In the genomic region with DNA sequence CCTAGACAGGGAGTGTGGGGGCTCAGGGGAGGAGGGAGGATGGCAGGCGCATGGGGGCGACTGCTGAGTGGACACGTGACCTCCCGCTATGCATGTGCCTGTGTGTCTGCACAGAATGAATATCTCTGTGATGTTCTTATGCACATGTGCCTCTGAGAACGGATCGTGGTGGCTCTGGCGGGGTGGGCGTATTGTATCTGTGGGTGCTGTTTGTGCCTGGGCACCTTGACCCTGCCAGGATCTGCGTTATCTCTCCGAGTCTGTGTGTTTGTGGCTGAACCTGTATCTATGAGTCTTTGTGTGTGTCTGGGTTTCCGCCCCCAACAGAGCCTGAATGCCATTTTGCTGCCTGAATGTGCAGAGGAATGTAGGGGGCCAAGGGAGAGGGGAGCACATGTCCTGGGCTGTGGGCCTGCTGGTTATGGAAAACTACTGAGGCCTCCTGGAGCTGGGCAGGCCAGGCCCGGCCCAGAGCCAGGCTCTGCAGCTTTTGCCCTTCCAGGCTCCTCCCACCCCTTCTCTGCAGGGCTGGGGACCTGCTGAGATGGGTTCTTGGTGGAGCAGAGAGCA, we compare ENCODE assay signal across 14 cellular contexts.
DNase-seq lines count a peak whose midpoint lies in the region; ATAC-seq, FAIRE-seq and TF ChIP-seq lines count a peak whose summit lies in the region.
"Had no signal": no experiment of that assay in that cellular context is flagged by ENCODE, and none has a peak within 500 bp of the region (broad histone marks: within the 10 kb centered on the region; RNA-seq: fewer than 3 reads in every experiment).

No MANE protein-coding gene starts in this region.

- H3K79me2 ChIP-seq in astrocyte (ENCODE audit: insufficient read depth, low read length), result no peaks in the 10 kb centered on the region
- H3K79me2 ChIP-seq in smooth muscle cell (ENCODE audit: low read depth), result peaks cover 9% of the 10 kb centered on the region

- H3K4me2 ChIP-seq in astrocyte (ENCODE audit: low read length) (no peak overlapping the region), smooth muscle cell (peak overlapping the region; percentile 76)

- peaks cover 4% of the 10 kb centered on the region for H3K27me3 Mint-ChIP-seq in astrocyte (ENCODE audit: low read depth, unreplicated experiment)

- peaks cover 8% of the 10 kb centered on the region for H3K4me1 Mint-ChIP-seq in astrocyte (ENCODE audit: low read depth, unreplicated experiment)

- H3K4me1 ChIP-seq in astrocyte (ENCODE audit: insufficient read depth, low read length), result no peaks in the 10 kb centered on the region
- peaks cover 17% of the 10 kb centered on the region for H3K4me1 ChIP-seq in smooth muscle cell (ENCODE audit: low read depth)
- no peaks in the 10 kb centered on the region for H3K4me1 ChIP-seq in small intestine (ENCODE audit: control insufficient read depth in 2 of 2, insufficient read depth in 1 of 2, low read depth in 1 of 2, low read length in 1 of 2)

- TF ChIP-seq CTCF in astrocyte (IDR thresholded peaks at IDR 0.05; ENCODE audit: insufficient read depth, low read depth, low read length), result no peak
- TF ChIP-seq CTCF in smooth muscle cell (IDR thresholded peaks at IDR 0.05; ENCODE audit: borderline replicate concordance, insufficient read depth, poor library complexity, severe bottlenecking), result no peak

- H3K36me3 ChIP-seq in astrocyte (ENCODE audit: insufficient read depth, low read length) (no peaks in the 10 kb centered on the region), smooth muscle cell (ENCODE audit: low read depth) (no peaks in the 10 kb centered on the region), small intestine (ENCODE audit: control insufficient read depth in 2 of 2, insufficient read depth in 2 of 2, low read length in 2 of 2) (no peaks in the 10 kb centered on the region)
- H3K36me3 ChIP-seq: right lobe of liver had no signal

- no peaks in the 10 kb centered on the region for H3K36me3 Mint-ChIP-seq in astrocyte (ENCODE audit: low read depth, unreplicated experiment)

- H3K4me3 ChIP-seq in astrocyte (ENCODE audit: insufficient read depth, low read depth, low read length), result no peak overlapping the region
- H3K4me3 ChIP-seq in smooth muscle cell, result no peak overlapping the region
- H3K4me3 ChIP-seq in small intestine (ENCODE audit: low read depth in 1 of 2, low read length in 2 of 2), result no peak overlapping the region
- H3K4me3 ChIP-seq: right lobe of liver had no signal

- H4K20me1 ChIP-seq in astrocyte (ENCODE audit: insufficient read depth, low read length), result no peaks in the 10 kb centered on the region
- no peaks in the 10 kb centered on the region for H4K20me1 ChIP-seq in smooth muscle cell (ENCODE audit: low read depth)

- H3K9ac ChIP-seq in astrocyte (ENCODE audit: low read length) (no peak overlapping the region), smooth muscle cell (ENCODE audit: low read depth) (no peak overlapping the region)

- H3K9me3 ChIP-seq in astrocyte (ENCODE audit: insufficient read depth, low read depth, low read length) (no peaks in the 10 kb centered on the region), smooth muscle cell (replicated peaks; ENCODE audit: low read depth) (no peaks in the 10 kb centered on the region), small intestine (ENCODE audit: control insufficient read depth, low read depth) (no peaks in the 10 kb centered on the region)
- H3K9me3 ChIP-seq: right lobe of liver had no signal

- H2AFZ ChIP-seq in astrocyte (ENCODE audit: low read depth, low read length), result peak overlapping the region; percentile 29
- peak overlapping the region; percentile 81 for H2AFZ ChIP-seq in smooth muscle cell (ENCODE audit: low read depth)

- H3K27ac Mint-ChIP-seq in astrocyte (ENCODE audit: unreplicated experiment), result peak overlapping the region; percentile 41
- H3K27ac Mint-ChIP-seq: activated CD4-positive, alpha-beta memory T cell treated with anti-CD3 and anti-CD28 coated beads, Interleukin-2, amount 10 ng/mL, durations not matched to agents 7 days and 5 days; T-helper 2 cell treated with Interferon-gamma antibody and Interleukin-4, amounts not matched to agents 5 μg/mL and 100 μg/mL, for 36 hours had no signal

- no peak for ATAC-seq in Right ventricle myocardium inferior
- no peak for ATAC-seq in GM18498 (IDR thresholded peaks at IDR 0.05; ENCODE audit: unreplicated experiment)

- DNase-seq in G401 (ENCODE audit: low spot score), result peak; percentile 12
- no peak for DNase-seq in astrocyte (ENCODE audit: low read depth)
- no peak for DNase-seq in smooth muscle cell (lab: John Stamatoyannopoulos, UW; ENCODE audit: unreplicated experiment)
- DNase-seq in Right ventricle myocardium inferior (ENCODE audit: missing footprints), result no peak
- DNase-seq in GM19238 (ENCODE audit: insufficient read length, low spot score), result no peak
- DNase-seq in small intestine, result no peak
- DNase-seq: activated CD4-positive, alpha-beta memory T cell treated with anti-CD3 and anti-CD28 coated beads, Interleukin-2, amount 10 ng/mL, durations not matched to agents 7 days and 5 days; activated naive CD4-positive, alpha-beta T cell; NCI-H1417 treated with DMSO at 0.1 percent for 48 hours; NCI-H524 treated with DMSO at 0.1 percent for 48 hours; right lobe of liver had no signal

- H3K9me3 Mint-ChIP-seq in astrocyte (ENCODE audit: unreplicated experiment), result peaks cover 1% of the 10 kb centered on the region
- H3K9me3 Mint-ChIP-seq: activated CD4-positive, alpha-beta memory T cell treated with anti-CD3 and anti-CD28 coated beads, Interleukin-2, amount 10 ng/mL, durations not matched to agents 7 days and 5 days; T-helper 2 cell treated with Interferon-gamma antibody and Interleukin-4, amounts not matched to agents 5 μg/mL and 100 μg/mL, for 36 hours had no signal

- H3K27me3 ChIP-seq in astrocyte (ENCODE audit: insufficient read depth, low read length) (no peaks in the 10 kb centered on the region), layer of hippocampus (ENCODE audit: control insufficient read depth, insufficient read depth, low read length) (no peaks in the 10 kb centered on the region), smooth muscle cell (ENCODE audit: low read depth) (no peaks in the 10 kb centered on the region), small intestine (ENCODE audit: control insufficient read depth in 2 of 2, insufficient read depth in 2 of 2, low read length in 2 of 2) (peaks cover 0 to 4% of the 10 kb centered on the region in 2 donors)
- H3K27me3 ChIP-seq: right lobe of liver had no signal

- H3K27ac ChIP-seq in astrocyte (ENCODE audit: low read depth, low read length) (no peak overlapping the region), layer of hippocampus (ENCODE audit: low read depth, low read length) (peak overlapping the region; percentile 16), smooth muscle cell (ENCODE audit: low read depth) (peak overlapping the region; percentile 57), small intestine (ENCODE audit: low read depth in 1 of 2, low read length in 1 of 2) (no peak overlapping the region)
- H3K27ac ChIP-seq: right lobe of liver had no signal

- FAIRE-seq in astrocyte (lab: Jason Lieb, UNC) (no peak), small intestine (lab: Jason Lieb, UNC) (no peak)

- WGBS in smooth muscle cell (ENCODE audit: low lambda C conversion rate), result 63% methylated on average over 12 of the region's 12 CpGs
- WGBS in small intestine, 3 donors, result 88 to 89% (median 88%) methylated on average over 12 of the region's 12 CpGs

- intact Hi-C loops in Right ventricle myocardium inferior (cut with DNase I), result loop anchor here (5.0 kb wide), 1 partner anchor 492 kb away; no protein-coding TSS in a partner anchor

- in situ Hi-C loops in G401 (cut with HindIII; ENCODE audit: low sequenced_read_pairs), result loop anchor here (25.0 kb wide), 1 partner anchor 157 kb away; no protein-coding TSS in a partner anchor

- H3F3A ChIP-seq in smooth muscle cell (ENCODE audit: low read depth), result peaks cover 17% of the 10 kb centered on the region

- H3K4me3 Mint-ChIP-seq in astrocyte (ENCODE audit: unreplicated experiment), result no peak overlapping the region
- H3K4me3 Mint-ChIP-seq: activated CD4-positive, alpha-beta memory T cell treated with anti-CD3 and anti-CD28 coated beads, Interleukin-2, amount 10 ng/mL, durations not matched to agents 7 days and 5 days; T-helper 2 cell treated with Interferon-gamma antibody and Interleukin-4, amounts not matched to agents 5 μg/mL and 100 μg/mL, for 36 hours had no signal

Comparison
In these comparisons a context has a peak if more than half of its experiments do, and no peak if none do; other contexts are left out.
1. H3K27ac ChIP-seq: peak in layer of hippocampus (single experiment) and smooth muscle cell (single experiment); none in astrocyte (single experiment) and small intestine (0 of 2).